7 cellular contexts compared by ENCODE assay signal in genomic region chr14:58395815-58396626, GRCh38. TPM values are rescaled to one million over a fixed set of nuclear protein-coding genes. Genes with fewer than 3 reads are reported as not detected.
DNase-seq lines count a peak whose midpoint lies in the region; ATAC-seq and TF ChIP-seq lines count a peak whose summit lies in the region.

Gene TOMM20L (plus strand): TSS chr14:58395930. CDS start chr14:58395958, 28 bp downstream.

- in situ Hi-C loops in GM13977 (cut with MboI; ENCODE audit: low pct_unique_long_range_greater_than_20kb, low sequenced_read_pairs, unreplicated experiment) = no loop called here

- H3K27me3 ChIP-seq in kidney epithelial cell (ENCODE audit: control insufficient read depth, insufficient read depth, low read length) = no peaks in the 10 kb centered on the region

- DNase-seq in GM13977 (ENCODE audit: low spot score) (peak; percentile 93), NCI-H1105 (lab: John Stamatoyannopoulos, UW) (peak; percentile 63), kidney epithelial cell (ENCODE audit: low read depth) (peak; percentile 14)
- DNase-seq in activated CD4-positive, CD25-positive, alpha-beta regulatory T cell treated with anti-CD3 and anti-CD28 coated beads, Interleukin-2, amount 50 U/mL, for 16 hours (ENCODE audit: low read depth, low spot score) = peak; percentile 39
- DNase-seq in central memory CD4-positive, alpha-beta T cell = peak; percentile 64
- DNase-seq in stimulated activated CD4-positive, alpha-beta T cell treated with anti-CD3 and anti-CD28 coated beads, Interleukin-15, amount 100 ng/mL, for 48 hours (ENCODE audit: low read depth in 2 of 2) = peak; percentile 35 to 67

- TF ChIP-seq CTCF in GM13977 (IDR thresholded peaks at IDR 0.05; ENCODE audit: extremely low read depth, insufficient read depth, missing control alignments) = peak; percentile 95
- TF ChIP-seq CTCF in kidney epithelial cell (IDR thresholded peaks at IDR 0.05; ENCODE audit: insufficient read depth, low read length, poor library complexity, severe bottlenecking) = no peak

- H3K4me3 ChIP-seq in kidney epithelial cell (ENCODE audit: low read depth, low read length) = peak within 1 kb of the TSS; percentile 33

- peak; percentile 93 for ATAC-seq in HG02588 (IDR thresholded peaks at IDR 0.05; ENCODE audit: unreplicated experiment)

- no peaks in the 10 kb centered on the region for H3K36me3 ChIP-seq in kidney epithelial cell (ENCODE audit: control insufficient read depth, insufficient read depth, low read length)

RNA-seq across cellular contexts. Expression of gene TOMM20L, which starts in this region (rescaled TPM):
- total RNA-seq in kidney epithelial cell = not detected in 2 replicates

Comparison
In these comparisons a context has a peak if more than half of its experiments do, and no peak if none do; other contexts are left out.
1. Peak in every context shown above with its lines: DNase-seq, ATAC-seq and H3K4me3 ChIP-seq.
2. Peak in DNase-seq and H3K4me3 ChIP-seq in kidney epithelial cell; RNA of the gene not detected or under 1 TPM.
3. DNase-seq: peak in every context shown above with its lines; median percentile 93 in GM13977; 64 in central memory CD4-positive, alpha-beta T cell; 63 in NCI-H1105; 51 in stimulated activated CD4-positive, alpha-beta T cell treated with anti-CD3 and anti-CD28 coated beads, Interleukin-15, amount 100 ng/mL, for 48 hours; 39 in activated CD4-positive, CD25-positive, alpha-beta regulatory T cell treated with anti-CD3 and anti-CD28 coated beads, Interleukin-2, amount 50 U/mL, for 16 hours; 14 in kidney epithelial cell.